Comparison of ENCODE assay signal across 1 cellular context in the genomic region with DNA sequence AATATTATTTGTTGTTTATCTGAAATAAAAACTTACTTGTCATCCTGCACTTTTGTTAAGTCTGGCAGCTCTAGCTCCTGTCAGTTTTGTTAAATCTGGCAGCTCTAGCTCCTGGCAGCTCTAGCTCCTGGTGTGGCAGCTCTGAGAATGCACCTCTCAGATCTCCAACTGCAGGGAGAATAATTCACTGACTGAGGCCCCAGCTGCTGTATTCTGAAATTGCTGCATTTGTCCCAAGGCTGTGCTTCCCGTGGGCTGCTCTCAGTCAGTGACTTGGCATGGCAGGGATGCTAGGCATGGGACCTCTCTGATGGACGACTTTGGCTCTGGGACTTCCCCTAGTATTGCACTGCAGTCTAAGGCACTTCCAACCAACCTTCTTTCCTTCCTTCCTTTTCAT.
TF ChIP-seq lines count a peak whose summit lies in the region.

No MANE protein-coding gene starts in this region.

TF ChIP-seq in A549, 52 proteins besides CTCF, POLR2A, EP300 and RAD21 (continued from another document):
- TF ChIP-seq, protein P1, sequence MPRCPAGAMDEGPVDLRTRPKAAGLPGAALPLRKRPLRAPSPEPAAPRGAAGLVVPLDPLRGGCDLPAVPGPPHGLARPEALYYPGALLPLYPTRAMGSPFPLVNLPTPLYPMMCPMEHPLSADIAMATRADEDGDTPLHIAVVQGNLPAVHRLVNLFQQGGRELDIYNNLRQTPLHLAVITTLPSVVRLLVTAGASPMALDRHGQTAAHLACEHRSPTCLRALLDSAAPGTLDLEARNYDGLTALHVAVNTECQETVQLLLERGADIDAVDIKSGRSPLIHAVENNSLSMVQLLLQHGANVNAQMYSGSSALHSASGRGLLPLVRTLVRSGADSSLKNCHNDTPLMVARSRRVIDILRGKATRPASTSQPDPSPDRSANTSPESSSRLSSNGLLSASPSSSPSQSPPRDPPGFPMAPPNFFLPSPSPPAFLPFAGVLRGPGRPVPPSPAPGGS (IDR thresholded peaks at IDR 0.05), result no peak
- TF ChIP-seq MAFK (IDR thresholded peaks at IDR 0.05; ENCODE audit: partially characterized antibody), result no peak
- no peak for TF ChIP-seq SREBF2 (IDR thresholded peaks at IDR 0.05)
- TF ChIP-seq CEBPB (IDR thresholded peaks at IDR 0.05), result no peak
- TF ChIP-seq ZFP36 (IDR thresholded peaks at IDR 0.05; ENCODE audit: borderline replicate concordance, partially characterized antibody), result no peak
- TF ChIP-seq, protein P2, sequence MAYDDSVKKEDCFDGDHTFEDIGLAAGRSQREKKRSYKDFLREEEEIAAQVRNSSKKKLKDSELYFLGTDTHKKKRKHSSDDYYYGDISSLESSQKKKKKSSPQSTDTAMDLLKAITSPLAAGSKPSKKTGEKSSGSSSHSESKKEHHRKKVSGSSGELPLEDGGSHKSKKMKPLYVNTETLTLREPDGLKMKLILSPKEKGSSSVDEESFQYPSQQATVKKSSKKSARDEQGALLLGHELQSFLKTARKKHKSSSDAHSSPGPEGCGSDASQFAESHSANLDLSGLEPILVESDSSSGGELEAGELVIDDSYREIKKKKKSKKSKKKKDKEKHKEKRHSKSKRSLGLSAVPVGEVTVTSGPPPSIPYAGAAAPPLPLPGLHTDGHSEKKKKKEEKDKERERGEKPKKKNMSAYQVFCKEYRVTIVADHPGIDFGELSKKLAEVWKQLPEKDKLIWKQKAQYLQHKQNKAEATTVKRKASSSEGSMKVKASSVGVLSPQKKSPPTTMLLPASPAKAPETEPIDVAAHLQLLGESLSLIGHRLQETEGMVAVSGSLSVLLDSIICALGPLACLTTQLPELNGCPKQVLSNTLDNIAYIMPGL (CRISPR knock-in tag; IDR thresholded peaks at IDR 0.05; ENCODE audit: borderline replicate concordance), result no peak
- TF ChIP-seq, protein P3, sequence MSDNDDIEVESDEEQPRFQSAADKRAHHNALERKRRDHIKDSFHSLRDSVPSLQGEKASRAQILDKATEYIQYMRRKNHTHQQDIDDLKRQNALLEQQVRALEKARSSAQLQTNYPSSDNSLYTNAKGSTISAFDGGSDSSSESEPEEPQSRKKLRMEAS (IDR thresholded peaks at IDR 0.05), result no peak
- no peak for TF ChIP-seq NR3C1 (IDR thresholded peaks at IDR 0.05)
